ENCODE assay signal across 18 cellular contexts in the genomic region with DNA sequence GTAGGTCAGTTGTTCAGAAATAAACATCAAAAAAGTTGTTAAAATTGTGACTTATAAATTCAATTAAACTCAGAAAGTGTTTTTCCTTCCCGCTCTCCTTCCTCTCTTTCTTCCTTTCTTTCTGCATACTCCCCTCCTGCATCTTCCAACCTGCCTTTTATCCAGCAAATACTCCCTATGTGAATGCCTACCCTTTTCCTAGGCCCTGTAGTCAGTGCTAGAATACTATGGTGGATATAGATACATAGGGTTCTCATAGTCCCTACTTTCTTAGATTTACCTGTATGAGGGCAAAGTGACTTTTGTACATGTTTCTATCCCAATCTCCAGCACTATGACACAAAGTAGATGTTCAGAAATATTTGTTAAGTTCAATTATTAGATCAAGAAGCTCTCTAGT. TPM values are rescaled to one million over a fixed set of nuclear protein-coding genes. Genes with fewer than 3 reads are reported as not detected.
A peak's percentile ranks its signal among the peaks of the same experiment; 100 is the strongest.
DNase-seq lines count a peak whose midpoint lies in the region; ATAC-seq, FAIRE-seq and TF ChIP-seq lines count a peak whose summit lies in the region.
"Had no signal": no experiment of that assay in that cellular context is flagged by ENCODE, and none has a peak within 500 bp of the region (broad histone marks: within the 10 kb centered on the region; RNA-seq: fewer than 3 reads in every experiment).

No MANE protein-coding gene starts in this region.

- no peak overlapping the region for H3K18ac ChIP-seq in mesenchymal stem cell (ENCODE audit: low read depth in 1 of 2, low read length in 2 of 2)

- intact Hi-C loops in endothelial cell of umbilical vein (cut with micrococcal nuclease), result no loop called here

- H3K27ac ChIP-seq in SK-N-MC (no peak overlapping the region), endothelial cell of umbilical vein (ENCODE audit: insufficient read depth, low read depth, low read length) (no peak overlapping the region), mesenchymal stem cell (ENCODE audit: low read length, poor library complexity, severe bottlenecking) (no peak overlapping the region)
- H3K27ac ChIP-seq: PC-9 had no signal

- H2AFZ ChIP-seq in endothelial cell of umbilical vein (ENCODE audit: low read depth, low read length), result no peak overlapping the region
- H2AFZ ChIP-seq in mesenchymal stem cell (ENCODE audit: low read depth, low read length), result no peak overlapping the region
- H2AFZ ChIP-seq: PC-9 had no signal

- FAIRE-seq in endothelial cell of umbilical vein (lab: Jason Lieb, UNC), result no peak
- FAIRE-seq: GM12892 had no signal

- no peak overlapping the region for H2BK15ac ChIP-seq in mesenchymal stem cell (ENCODE audit: low read depth, poor library complexity, severe bottlenecking)

- H3K4me3 ChIP-seq in SK-N-MC (peak overlapping the region; percentile 48), endothelial cell of umbilical vein (replicated peaks in 1 of 3; ENCODE audit: insufficient read depth in 1 of 3, low read depth in 1 of 3, low read length in 3 of 3) (peak overlapping the region in 1 of 3 experiments; percentile 6), mesenchymal stem cell (ENCODE audit: insufficient read depth in 1 of 2, low read depth in 1 of 2, low read length in 2 of 2) (no peak overlapping the region)
- H3K4me3 ChIP-seq: PC-9 had no signal

- H2BK5ac ChIP-seq in mesenchymal stem cell (ENCODE audit: low read depth, low read length, poor library complexity, severe bottlenecking), result no peak overlapping the region

- H3K36me3 Mint-ChIP-seq in type B pancreatic cell, result peaks cover 5% of the 10 kb centered on the region
- H3K36me3 Mint-ChIP-seq: CD14-positive monocyte had no signal

- ATAC-seq in left lobe of liver (peak; percentile 50), HG03095 (IDR thresholded peaks at IDR 0.05; ENCODE audit: unreplicated experiment) (no peak)
- ATAC-seq: Right ventricle myocardium inferior had no signal

- POLR2A ChIA-PET in endothelial cell of umbilical vein (lab: Charles Lee), result no interaction called here

- H3K9me1 ChIP-seq in endothelial cell of umbilical vein (replicated peaks; ENCODE audit: control insufficient read depth, extremely low read depth, insufficient read depth, low read length), result no peaks in the 10 kb centered on the region

- no CpG with 5 or more reads among the region's 1 CpG for WGBS in mesenchymal stem cell

- no peak overlapping the region for H4K8ac ChIP-seq in mesenchymal stem cell (ENCODE audit: low read length)

- H3K36me3 ChIP-seq in SK-N-MC (ENCODE audit: insufficient read depth, low read length) (no peaks in the 10 kb centered on the region), endothelial cell of umbilical vein (ENCODE audit: control insufficient read depth in 2 of 2, extremely low read depth in 1 of 2, insufficient read depth in 2 of 2, low read length in 2 of 2) (no peaks in the 10 kb centered on the region), mesenchymal stem cell (ENCODE audit: control insufficient read depth in 1 of 2, insufficient read depth in 2 of 2, low read depth in 1 of 2, low read length in 2 of 2) (no peaks in the 10 kb centered on the region)

- H3K9me3 Mint-ChIP-seq in type B pancreatic cell, result no peaks in the 10 kb centered on the region

- no peak overlapping the region for H2BK120ac ChIP-seq in mesenchymal stem cell (ENCODE audit: low read depth, low read length)

- H3K4me2 ChIP-seq in endothelial cell of umbilical vein (ENCODE audit: insufficient read depth, low read length) (no peak overlapping the region), mesenchymal stem cell (ENCODE audit: low read length, poor library complexity, severe bottlenecking) (no peak overlapping the region)
- H3K4me2 ChIP-seq: PC-9 had no signal

- no peak overlapping the region for H3K23ac ChIP-seq in mesenchymal stem cell (ENCODE audit: low read length in 2 of 2)

- no peak for TF ChIP-seq RAD21 in Ishikawa (IDR thresholded peaks at IDR 0.05; ENCODE audit: low read depth)

- peaks cover 9% of the 10 kb centered on the region for H3K4me1 ChIP-seq in endothelial cell of umbilical vein (ENCODE audit: control insufficient read depth, extremely low read depth, insufficient read depth, low read length)
- no peaks in the 10 kb centered on the region for H3K4me1 ChIP-seq in mesenchymal stem cell (ENCODE audit: control insufficient read depth, insufficient read depth, low read depth, low read length)

- H3K14ac ChIP-seq in mesenchymal stem cell (ENCODE audit: low read length in 2 of 2), result no peak overlapping the region

- H3K27me3 ChIP-seq in endothelial cell of umbilical vein (ENCODE audit: control insufficient read depth in 2 of 2, insufficient read depth in 2 of 2, low read length in 2 of 2), result no peaks in the 10 kb centered on the region
- H3K27me3 ChIP-seq in mesenchymal stem cell (ENCODE audit: control insufficient read depth in 1 of 2, insufficient read depth in 1 of 2, low read length in 2 of 2), result no peaks in the 10 kb centered on the region

- H3K79me1 ChIP-seq in mesenchymal stem cell (replicated peaks; ENCODE audit: low read length, poor library complexity, severe bottlenecking), result no peaks in the 10 kb centered on the region

- no peak for TF ChIP-seq POLR2A in endothelial cell of umbilical vein (IDR thresholded peaks at IDR 0.05; ENCODE audit: low read depth, low read length)

- CTCF ChIA-PET in endothelial cell of umbilical vein (lab: Charles Lee), result interaction anchor here (1.4 kb wide), 1 partner anchor 22 kb away, joined by 3 read pairs; no protein-coding TSS in a partner anchor

- no peak for TF ChIP-seq EP300 in Ishikawa (IDR thresholded peaks at IDR 0.05; ENCODE audit: borderline replicate concordance)

- dilution Hi-C loops in endothelial cell of umbilical vein (cut with MboI; ENCODE audit: extremely low pct_ligation_motif_present, low sequenced_read_pairs), result no loop called here

- BruUV-seq in endothelial cell of umbilical vein (replicated peaks; lab: Mats Ljungman, UMichigan), result TSS peak; percentile 42

- H3K27ac Mint-ChIP-seq in type B pancreatic cell, result no peak overlapping the region
- H3K27ac Mint-ChIP-seq: CD14-positive monocyte had no signal

- H3K4me1 Mint-ChIP-seq in type B pancreatic cell (ENCODE audit: unreplicated experiment), result no peaks in the 10 kb centered on the region
- H3K4me1 Mint-ChIP-seq: CD14-positive monocyte had no signal

- H3K4ac ChIP-seq in mesenchymal stem cell (ENCODE audit: low read depth in 1 of 2, low read length in 2 of 2), result no peak overlapping the region

- no peaks in the 10 kb centered on the region for H3K9me3 ChIP-seq in SK-N-MC (ENCODE audit: low read depth, low read length)
- no peaks in the 10 kb centered on the region for H3K9me3 ChIP-seq in endothelial cell of umbilical vein (replicated peaks; ENCODE audit: control insufficient read depth, insufficient read depth, low read length)
- no peaks in the 10 kb centered on the region for H3K9me3 ChIP-seq in mesenchymal stem cell (ENCODE audit: control insufficient read depth, low read length)

- TF ChIP-seq CTCF in endothelial cell of umbilical vein (IDR thresholded peaks at IDR 0.05; ENCODE audit: extremely low read depth in 1 of 2, insufficient read depth in 1 of 2, low read depth in 1 of 2, low read length in 2 of 2) (no peak), type B pancreatic cell (conservative IDR thresholded peaks at IDR 0.05) (no peak)

- H4K91ac ChIP-seq in mesenchymal stem cell (ENCODE audit: low read length), result no peak overlapping the region

- H3K9ac ChIP-seq in SK-N-MC (ENCODE audit: insufficient read length), result no peak overlapping the region
- no peak overlapping the region for H3K9ac ChIP-seq in endothelial cell of umbilical vein (replicated peaks; ENCODE audit: extremely low read depth, insufficient read depth, low read length)
- H3K9ac ChIP-seq in mesenchymal stem cell (ENCODE audit: low read length), result no peak overlapping the region

- DNase-seq in SK-N-MC (ENCODE audit: low read depth, low spot score), result no peak
- DNase-seq in endothelial cell of umbilical vein (ENCODE audit: low read depth, low spot score), result no peak
- no peak for DNase-seq in left lobe of liver (ENCODE audit: low spot score)
- DNase-seq in mesenchymal stem cell, result no peak
- DNase-seq in RPMI8226, result no peak
- DNase-seq in type B pancreatic cell (ENCODE audit: extremely low spot score, unreplicated experiment), result no peak
- DNase-seq: ACHN, AML-193, IMR-90, NCI-H2029, PC-9 had no signal

- H3K27me3 Mint-ChIP-seq in type B pancreatic cell, result no peaks in the 10 kb centered on the region

- H3K79me2 ChIP-seq in endothelial cell of umbilical vein (ENCODE audit: control insufficient read depth, insufficient read depth, low read length), result no peaks in the 10 kb centered on the region

- no peak overlapping the region for H2AK5ac ChIP-seq in mesenchymal stem cell (ENCODE audit: low read length, severe bottlenecking)

- no peak overlapping the region for H3K4me3 Mint-ChIP-seq in type B pancreatic cell
- H3K4me3 Mint-ChIP-seq: CD14-positive monocyte had no signal

- no peaks in the 10 kb centered on the region for H4K20me1 ChIP-seq in endothelial cell of umbilical vein (replicated peaks; ENCODE audit: control insufficient read depth, extremely low read depth, insufficient read depth, low read length)

- H2BK12ac ChIP-seq in mesenchymal stem cell (ENCODE audit: low read length in 2 of 2), result no peak overlapping the region

TF ChIP-seq in Ishikawa, 13 proteins besides CTCF, POLR2A, EP300 and RAD21 (continues in another document):
- TF ChIP-seq CREB1 (IDR thresholded peaks at IDR 0.05; ENCODE audit: low read depth) (no peak), NFIC (IDR thresholded peaks at IDR 0.05) (no peak), MAX (IDR thresholded peaks at IDR 0.05) (no peak)

TF ChIP-seq in endothelial cell of umbilical vein, 7 proteins besides CTCF, POLR2A, EP300 and RAD21:
- no peak for TF ChIP-seq EZH2 (IDR thresholded peaks at IDR 0.05; ENCODE audit: borderline replicate concordance, low read depth, low read length, severe bottlenecking)

RNA-seq across cellular contexts. Expression of gene SULT1E1, which starts 0.8 kb away (rescaled TPM):
- total RNA-seq in endothelial cell of umbilical vein (34.5 and 42.1 TPM in 2 replicates), left lobe of liver (11.1 TPM), type B pancreatic cell (ENCODE audit: low replicate concordance) (64.9 and 80.7 TPM in 2 replicates)
- 25.8 and 36.9 TPM in 2 replicates for polyA plus RNA-seq in endothelial cell of umbilical vein
- 20.6 and 24.5 TPM in 2 replicates for polyA plus RNA-seq in endothelial cell of umbilical vein (2011; cell fraction: cytosol; rRNA removed)
- 52.3 and 64.1 TPM in 2 replicates for polyA plus RNA-seq in endothelial cell of umbilical vein (2011; cell fraction: nucleus; rRNA removed)
- 0.80 and 0.90 TPM in 2 replicates for polyA plus RNA-seq in endothelial cell of umbilical vein (2012)
- polyA minus RNA-seq in endothelial cell of umbilical vein, result 12.8 and 17.9 TPM in 2 replicates
- polyA minus RNA-seq in endothelial cell of umbilical vein (2011; cell fraction: cytosol; rRNA and poly(A)+ RNA removed), result not detected
- 15.8 and 24.0 TPM in 2 replicates for polyA minus RNA-seq in endothelial cell of umbilical vein (2011; cell fraction: nucleus; rRNA and poly(A)+ RNA removed)
- polyA plus RNA-seq in mesenchymal stem cell (2013, experiment 1 of 2), result 0.28 TPM
- 0.22 TPM for polyA plus RNA-seq in mesenchymal stem cell (2013, experiment 2 of 2)
- total RNA-seq: HT-29, IMR-90, LHCN-M2, PC-9, Right ventricle myocardium inferior had no signal
- polyA plus RNA-seq: CD14-positive monocyte, IMR-90 had no signal
